8 cellular contexts compared by ENCODE assay signal in genomic region chr10:60777696-60778213, GRCh38. TPM values are rescaled to one million over a fixed set of nuclear protein-coding genes. Genes with fewer than 3 reads are reported as not detected.
DNase-seq lines count a peak whose midpoint lies in the region; ATAC-seq and TF ChIP-seq lines count a peak whose summit lies in the region.

No MANE protein-coding gene starts in this region.

- H3K9me3 ChIP-seq in AG04450 (ENCODE audit: control insufficient read depth, insufficient read depth, low read length), result no peaks in the 10 kb centered on the region; the same call in 1 of the 2 replicates

- H3K4me1 Mint-ChIP-seq in central memory CD8-positive, alpha-beta T cell, result peaks cover 12% of the 10 kb centered on the region
- H3K4me1 Mint-ChIP-seq in nephron, result peaks cover 34% of the 10 kb centered on the region

- no peaks in the 10 kb centered on the region for H3K27me3 ChIP-seq in AG04450 (ENCODE audit: control insufficient read depth, insufficient read depth, low read length)

- TF ChIP-seq CTCF in AG04450 (IDR thresholded peaks at IDR 0.05; ENCODE audit: low read depth, low read length) (no peak), nephron (IDR thresholded peaks at IDR 0.05; ENCODE audit: unreplicated experiment in 3 of 3) (no peak)

- peak overlapping the region; percentile 100 for H3K4me3 Mint-ChIP-seq in central memory CD8-positive, alpha-beta T cell
- H3K4me3 Mint-ChIP-seq in nephron, result peak overlapping the region; percentile 97 to 100 (median 97)

- peak; percentile 6 for ATAC-seq in GM19463 (IDR thresholded peaks at IDR 0.05; ENCODE audit: unreplicated experiment)
- peak; percentile 5 for ATAC-seq in HG03520 (IDR thresholded peaks at IDR 0.05; ENCODE audit: unreplicated experiment)
- ATAC-seq in central memory CD8-positive, alpha-beta T cell (replicated peaks; ENCODE audit: extremely low read depth, poor library complexity, severe bottlenecking), result no peak

- no peaks in the 10 kb centered on the region for H3K9me3 Mint-ChIP-seq in central memory CD8-positive, alpha-beta T cell
- no peaks in the 10 kb centered on the region for H3K9me3 Mint-ChIP-seq in nephron

- H3K27ac ChIP-seq in AG04450 (ENCODE audit: low read depth, low read length), result no peak overlapping the region

- H3K36me3 Mint-ChIP-seq in central memory CD8-positive, alpha-beta T cell (ENCODE audit: insufficient read depth), result peaks cover 6% of the 10 kb centered on the region
- H3K36me3 Mint-ChIP-seq in nephron (ENCODE audit: low read depth), result peaks cover 10% of the 10 kb centered on the region

- CTCF ChIA-PET in AG04450 (lab: Charles Lee), result interaction anchor here (1.0 to 2.0 kb wide), 3 partner anchors 9 to 363 kb away, joined by 3 to 6 read pairs (median 3); no protein-coding TSS in a partner anchor

- H3K27ac Mint-ChIP-seq in central memory CD8-positive, alpha-beta T cell (ENCODE audit: low read depth), result peak overlapping the region; percentile 98
- H3K27ac Mint-ChIP-seq in nephron, result peak overlapping the region; percentile 52 to 95 (median 93)

- POLR2A ChIA-PET in AG04450 (lab: Yijun Ruan, JAX), result interaction anchor here (0.8 to 1.1 kb wide), 2 partner anchors 332 to 871 kb away, joined by 3 to 5 read pairs; partner anchors contain the start of gene CCDC6

- H3K27me3 Mint-ChIP-seq in central memory CD8-positive, alpha-beta T cell, result peaks cover 9% of the 10 kb centered on the region
- no peaks in the 10 kb centered on the region for H3K27me3 Mint-ChIP-seq in nephron (ENCODE audit: low read depth)

- DNase-seq in AG04450 (ENCODE audit: low read depth, low spot score) (no peak), NCI-H1092 (lab: John Stamatoyannopoulos, UW) (no peak), hepatic stellate cell (ENCODE audit: low spot score) (no peak), NCI-H226 (no peak)
- DNase-seq in central memory CD8-positive, alpha-beta T cell (ENCODE audit: low spot score in 2 of 2), result no peak

- peak overlapping the region; percentile 56 for H3K4me3 ChIP-seq in AG04450 (ENCODE audit: low read depth, low read length)

RNA-seq across cellular contexts. Expression of gene CDK1, which starts 0.5 kb away (rescaled TPM):
- 10.4 and 17.9 TPM in 2 replicates for polyA plus RNA-seq in AG04450 (2011; rRNA removed)
- 1.8 and 4.3 TPM in 2 replicates for polyA minus RNA-seq in AG04450 (2011; rRNA and poly(A)+ RNA removed)
